Comparison of ENCODE assay signal across 8 cellular contexts in genomic region chr14:93936245-93936644, GRCh38. TPM values are rescaled to one million over a fixed set of nuclear protein-coding genes. Genes with fewer than 3 reads are reported as not detected.
DNase-seq lines count a peak whose midpoint lies in the region; ATAC-seq and TF ChIP-seq lines count a peak whose summit lies in the region.
"Had no signal": no experiment of that assay in that cellular context is flagged by ENCODE, and none has a peak within 500 bp of the region (broad histone marks: within the 10 kb centered on the region; RNA-seq: fewer than 3 reads in every experiment).

No MANE protein-coding gene starts in this region.

- H3K9me3 ChIP-seq in lower lobe of right lung: no peaks in the 10 kb centered on the region

- H3K36me3 ChIP-seq in lower lobe of right lung: no peaks in the 10 kb centered on the region

- ATAC-seq in lower lobe of right lung: peak in 1 of 2 donors; percentile 34
- no peak for ATAC-seq in HG03565 (IDR thresholded peaks at IDR 0.05; ENCODE audit: unreplicated experiment)

- H3K27me3 ChIP-seq in lower lobe of right lung (ENCODE audit: low read depth): peaks cover 32% of the 10 kb centered on the region

- TF ChIP-seq CTCF in GM12865 (IDR thresholded peaks at IDR 0.05; ENCODE audit: insufficient read depth, low read depth, low read length, missing control alignments) (peak; percentile 71), WI38 (IDR thresholded peaks at IDR 0.05; ENCODE audit: low read depth, low read length) (peak; percentile 27; the same call in 1 of the 2 replicates), lower lobe of right lung (IDR thresholded peaks at IDR 0.05) (peak; percentile 28)

- H3K4me3 ChIP-seq in GM12865 (ENCODE audit: low read depth, low read length): no peak overlapping the region
- H3K4me3 ChIP-seq in WI38 (ENCODE audit: low read depth, low read length): no peak overlapping the region
- no peak overlapping the region for H3K4me3 ChIP-seq in lower lobe of right lung

- intact Hi-C loops in lower lobe of right lung (cut with DNase I): loop anchor here (5.0 kb wide), 1 partner anchor 66 kb away; no protein-coding TSS in a partner anchor

- no peak overlapping the region for H3K27ac ChIP-seq in lower lobe of right lung

- DNase-seq in GM12865 (ENCODE audit: low read depth) (peak; percentile 55), Kasumi-1 (lab: John Stamatoyannopoulos, UW) (peak; percentile 70 to 79), lower lobe of right lung (no peak), hepatic stellate cell (ENCODE audit: low spot score) (no peak), anterior cingulate cortex (lab: John Stamatoyannopoulos, UW) (no peak)

- H3K4me1 ChIP-seq in lower lobe of right lung: peaks cover 9% of the 10 kb centered on the region

RNA-seq across cellular contexts. Expression of gene FAM181A, which starts 9.1 kb away (rescaled TPM):
- 6.4 TPM for total RNA-seq in lower lobe of right lung
- total RNA-seq: myocyte had no signal

RNA-seq across cellular contexts. Expression of gene ASB2, which starts 40.1 kb away (rescaled TPM):
- 2.4 TPM for total RNA-seq in lower lobe of right lung

Comparison
In these comparisons a context has a peak if more than half of its experiments do, and no peak if none do; other contexts are left out.
1. DNase-seq: peak in GM12865 (single experiment) and Kasumi-1 (2 of 2); none in lower lobe of right lung (single experiment), hepatic stellate cell (single experiment) and anterior cingulate cortex (0 of 58).
2. Peak in every context shown above with its lines, with median percentiles within 50 percentile points of each other: CTCF ChIP-seq.